ENCODE assay signal across 9 cellular contexts in genomic region chr9:129617167-129617566, GRCh38. TPM values are rescaled to one million over a fixed set of nuclear protein-coding genes. Genes with fewer than 3 reads are reported as not detected.
A peak's percentile ranks its signal among the peaks of the same experiment; 100 is the strongest.
DNase-seq lines count a peak whose midpoint lies in the region; ATAC-seq, FAIRE-seq and TF ChIP-seq lines count a peak whose summit lies in the region.
"Had no signal": no experiment of that assay in that cellular context is flagged by ENCODE, and none has a peak within 500 bp of the region (broad histone marks: within the 10 kb centered on the region; RNA-seq: fewer than 3 reads in every experiment).

No MANE protein-coding gene starts in this region.

- H3K27me3 ChIP-seq in endothelial cell of umbilical vein (ENCODE audit: control insufficient read depth in 2 of 2, insufficient read depth in 2 of 2, low read length in 2 of 2), result peaks cover 0 to 8% of the 10 kb centered on the region in 2 experiments
- H3K27me3 ChIP-seq in uterus, result no peaks in the 10 kb centered on the region

- CTCF ChIA-PET in activated naive CD4-positive, alpha-beta T cell treated with anti-CD3 and anti-CD28 coated beads, Interleukin-2, amount 10 ng/mL, durations not matched to agents 7 days and 5 days (lab: Charles Lee), result interaction anchor here (1.1 kb wide), 1 partner anchor 486 kb away, joined by 3 read pairs; no protein-coding TSS in a partner anchor
- CTCF ChIA-PET in endothelial cell of umbilical vein (lab: Charles Lee), result interaction anchor here (2.3 to 6.9 kb wide), 4 partner anchors 7 to 486 kb away, joined by 10 to 89 read pairs (median 24); partner anchors contain the start of gene NTMT1

- no peaks in the 10 kb centered on the region for H3K36me3 Mint-ChIP-seq in activated naive CD4-positive, alpha-beta T cell treated with anti-CD3 and anti-CD28 coated beads, Interleukin-2, amount 10 ng/mL, durations not matched to agents 7 days and 5 days

- no peak overlapping the region for H3K9ac ChIP-seq in endothelial cell of umbilical vein (replicated peaks; ENCODE audit: extremely low read depth, insufficient read depth, low read length)

- H4K20me1 ChIP-seq in endothelial cell of umbilical vein (replicated peaks; ENCODE audit: control insufficient read depth, extremely low read depth, insufficient read depth, low read length), result no peaks in the 10 kb centered on the region

- intact Hi-C loops in endothelial cell of umbilical vein (cut with micrococcal nuclease) (loop anchor here (10.0 kb wide), 1 partner anchor 612 kb away; no protein-coding TSS in a partner anchor), uterus (cut with DNase I; ENCODE audit: low total_unique reads) (no loop called here)

- H3K4me1 Mint-ChIP-seq in activated naive CD4-positive, alpha-beta T cell treated with anti-CD3 and anti-CD28 coated beads, Interleukin-2, amount 10 ng/mL, durations not matched to agents 7 days and 5 days, result peaks cover 5% of the 10 kb centered on the region

- H3K9me1 ChIP-seq in endothelial cell of umbilical vein (replicated peaks; ENCODE audit: control insufficient read depth, extremely low read depth, insufficient read depth, low read length), result no peaks in the 10 kb centered on the region

- TF ChIP-seq CTCF in endothelial cell of umbilical vein (IDR thresholded peaks at IDR 0.05; ENCODE audit: extremely low read depth in 1 of 2, insufficient read depth in 1 of 2, low read depth in 1 of 2, low read length in 2 of 2) (peak; percentile 41 to 46), uterus (IDR thresholded peaks at IDR 0.05) (no peak)

- no peak overlapping the region for H3K4me3 Mint-ChIP-seq in activated naive CD4-positive, alpha-beta T cell treated with anti-CD3 and anti-CD28 coated beads, Interleukin-2, amount 10 ng/mL, durations not matched to agents 7 days and 5 days

- no TSS peak for BruUV-seq in endothelial cell of umbilical vein (replicated peaks; lab: Mats Ljungman, UMichigan)

- no peaks in the 10 kb centered on the region for H3K36me3 ChIP-seq in endothelial cell of umbilical vein (ENCODE audit: control insufficient read depth in 2 of 2, extremely low read depth in 1 of 2, insufficient read depth in 2 of 2, low read length in 2 of 2)
- no peaks in the 10 kb centered on the region for H3K36me3 ChIP-seq in uterus

- no peaks in the 10 kb centered on the region for H3K9me3 ChIP-seq in endothelial cell of umbilical vein (replicated peaks; ENCODE audit: control insufficient read depth, insufficient read depth, low read length)
- no peaks in the 10 kb centered on the region for H3K9me3 ChIP-seq in uterus

- H3K4me1 ChIP-seq in endothelial cell of umbilical vein (ENCODE audit: control insufficient read depth, extremely low read depth, insufficient read depth, low read length) (no peaks in the 10 kb centered on the region), uterus (no peaks in the 10 kb centered on the region)

- dilution Hi-C loops in endothelial cell of umbilical vein (cut with MboI; ENCODE audit: extremely low pct_ligation_motif_present, low sequenced_read_pairs), result no loop called here

- H3K27ac ChIP-seq in endothelial cell of umbilical vein (ENCODE audit: insufficient read depth, low read depth, low read length), result no peak overlapping the region
- H3K27ac ChIP-seq in uterus, result no peak overlapping the region

- H3K27ac Mint-ChIP-seq in activated naive CD4-positive, alpha-beta T cell treated with anti-CD3 and anti-CD28 coated beads, Interleukin-2, amount 10 ng/mL, durations not matched to agents 7 days and 5 days, result no peak overlapping the region

- TF ChIP-seq POLR2A in endothelial cell of umbilical vein (IDR thresholded peaks at IDR 0.05; ENCODE audit: low read depth, low read length) (no peak), uterus (IDR thresholded peaks at IDR 0.05) (no peak)

- no peak overlapping the region for H3K4me2 ChIP-seq in endothelial cell of umbilical vein (ENCODE audit: insufficient read depth, low read length)

- DNase-seq in activated naive CD4-positive, alpha-beta T cell treated with anti-CD3 and anti-CD28 coated beads, Interleukin-2, amount 10 ng/mL, durations not matched to agents 7 days and 5 days, result peak; percentile 55
- DNase-seq in activated naive CD4-positive, alpha-beta T cell (lab: John Stamatoyannopoulos, UW), result no peak
- DNase-seq in NCI-H82 treated with DMSO at 0.1 percent for 48 hours (lab: John Stamatoyannopoulos, UW; ENCODE audit: unreplicated experiment) (peak; percentile 33), endothelial cell of umbilical vein (ENCODE audit: low read depth, low spot score) (peak; percentile 31), uterus (no peak)
- peak; percentile 27 for DNase-seq in stimulated activated naive CD8-positive, alpha-beta T cell treated with anti-CD3 and anti-CD28 coated beads, Interleukin-15, Interleukin-2, amounts not matched to agents 100 U/mL and 50 U/mL, for 24 hours

- POLR2A ChIA-PET in endothelial cell of umbilical vein (lab: Charles Lee), result interaction anchor here (1.0 kb wide), 1 partner anchor 439 kb away, joined by 3 read pairs; the partner anchor contains the start of gene IER5L

- no peak overlapping the region for H2AFZ ChIP-seq in endothelial cell of umbilical vein (ENCODE audit: low read depth, low read length)

- no peaks in the 10 kb centered on the region for H3K79me2 ChIP-seq in endothelial cell of umbilical vein (ENCODE audit: control insufficient read depth, insufficient read depth, low read length)

- H3K4me3 ChIP-seq in endothelial cell of umbilical vein (replicated peaks in 1 of 3; ENCODE audit: insufficient read depth in 1 of 3, low read depth in 1 of 3, low read length in 3 of 3) (no peak overlapping the region), uterus (no peak overlapping the region)

- FAIRE-seq in endothelial cell of umbilical vein (lab: Jason Lieb, UNC), result peak; percentile 74
- FAIRE-seq: GM18507 had no signal

- no peak for ATAC-seq in stimulated activated naive CD8-positive, alpha-beta T cell treated with anti-CD3 and anti-CD28 coated beads, Interleukin-15, Interleukin-2, amounts not matched to agents 100 U/mL and 50 U/mL, for 24 hours
- no peak for ATAC-seq in GM21381 (IDR thresholded peaks at IDR 0.05; ENCODE audit: unreplicated experiment)
- no peak for ATAC-seq in GM19023 (IDR thresholded peaks at IDR 0.05; ENCODE audit: unreplicated experiment)

- H3K9me3 Mint-ChIP-seq in activated naive CD4-positive, alpha-beta T cell treated with anti-CD3 and anti-CD28 coated beads, Interleukin-2, amount 10 ng/mL, durations not matched to agents 7 days and 5 days, result no peaks in the 10 kb centered on the region

- peaks cover 84% of the 10 kb centered on the region for H3K27me3 Mint-ChIP-seq in activated naive CD4-positive, alpha-beta T cell treated with anti-CD3 and anti-CD28 coated beads, Interleukin-2, amount 10 ng/mL, durations not matched to agents 7 days and 5 days

TF ChIP-seq in endothelial cell of umbilical vein, 7 proteins besides CTCF, POLR2A, EP300 and RAD21 (continues in another document):
- TF ChIP-seq MYC (IDR thresholded peaks at IDR 0.05; ENCODE audit: low read depth, low read length) (no peak), POLR2AphosphoS5 (IDR thresholded peaks at IDR 0.05; ENCODE audit: insufficient read depth, low read depth, low read length) (no peak), EZH2 (IDR thresholded peaks at IDR 0.05; ENCODE audit: borderline replicate concordance, low read depth, low read length, severe bottlenecking) (no peak)

RNA-seq across cellular contexts. Expression of gene C9orf50, which starts 3.7 kb away (rescaled TPM):
- total RNA-seq in endothelial cell of umbilical vein, result not detected in 2 replicates
- 0.05 TPM in 1 of 2 replicates, not detected in the other for polyA plus RNA-seq in endothelial cell of umbilical vein
- polyA plus RNA-seq in endothelial cell of umbilical vein (2011; cell fraction: cytosol; rRNA removed), result not detected in 2 replicates
- polyA plus RNA-seq in endothelial cell of umbilical vein (2011; cell fraction: nucleus; rRNA removed), result not detected in 2 replicates
- polyA plus RNA-seq in endothelial cell of umbilical vein (2012), result not detected in 2 replicates
- not detected in 2 replicates for polyA minus RNA-seq in endothelial cell of umbilical vein
- polyA minus RNA-seq in endothelial cell of umbilical vein (2011; cell fraction: cytosol; rRNA and poly(A)+ RNA removed), result not detected
- polyA minus RNA-seq in endothelial cell of umbilical vein (2011; cell fraction: nucleus; rRNA and poly(A)+ RNA removed), result not detected in 2 replicates
- total RNA-seq in uterus, result under 1 TPM in 1 of 4 donors, not detected in 3; 0.35 TPM

RNA-seq across cellular contexts. Expression of gene NTMT1, which starts 8.8 kb away (rescaled TPM):
- total RNA-seq in endothelial cell of umbilical vein, result 47.6 and 53.2 TPM in 2 replicates
- 51.1 and 58.3 TPM in 2 replicates for polyA plus RNA-seq in endothelial cell of umbilical vein
- polyA plus RNA-seq in endothelial cell of umbilical vein (2011; cell fraction: cytosol; rRNA removed), result 44.9 and 48.8 TPM in 2 replicates
- 28.6 and 32.3 TPM in 2 replicates for polyA plus RNA-seq in endothelial cell of umbilical vein (2011; cell fraction: nucleus; rRNA removed)
- 39.2 and 47.0 TPM in 2 replicates for polyA plus RNA-seq in endothelial cell of umbilical vein (2012)
- 15.9 and 22.1 TPM in 2 replicates for polyA minus RNA-seq in endothelial cell of umbilical vein
- 52.6 TPM for polyA minus RNA-seq in endothelial cell of umbilical vein (2011; cell fraction: cytosol; rRNA and poly(A)+ RNA removed)
- polyA minus RNA-seq in endothelial cell of umbilical vein (2011; cell fraction: nucleus; rRNA and poly(A)+ RNA removed), result 12.2 and 14.1 TPM in 2 replicates
- total RNA-seq in uterus, result 10 to 100 TPM in 3 of 4 donors, 1 to 10 TPM in 1; 1.8 to 30.8 (median 21.6) TPM

RNA-seq across cellular contexts. Expression of gene ASB6, which starts 24.8 kb away (rescaled TPM):
- 22.9 and 23.8 TPM in 2 replicates for total RNA-seq in endothelial cell of umbilical vein
- polyA plus RNA-seq in endothelial cell of umbilical vein, result 20.3 and 21.3 TPM in 2 replicates
- polyA plus RNA-seq in endothelial cell of umbilical vein (2011; cell fraction: cytosol; rRNA removed), result 17.1 and 21.1 TPM in 2 replicates
- polyA plus RNA-seq in endothelial cell of umbilical vein (2011; cell fraction: nucleus; rRNA removed), result 25.6 and 26.2 TPM in 2 replicates
- polyA plus RNA-seq in endothelial cell of umbilical vein (2012), result 14.9 and 17.5 TPM in 2 replicates
- 10.0 and 12.2 TPM in 2 replicates for polyA minus RNA-seq in endothelial cell of umbilical vein
- 11.4 TPM for polyA minus RNA-seq in endothelial cell of umbilical vein (2011; cell fraction: cytosol; rRNA and poly(A)+ RNA removed)
- 7.1 and 8.8 TPM in 2 replicates for polyA minus RNA-seq in endothelial cell of umbilical vein (2011; cell fraction: nucleus; rRNA and poly(A)+ RNA removed)
- 10 to 100 TPM in 2 of 4 donors, 1 to 10 TPM in 2; 1.3 to 20.3 (median 8.5) TPM for total RNA-seq in uterus

RNA-seq across cellular contexts. Expression of gene PRRX2, which starts 48.3 kb away (rescaled TPM):
- 0.32 and 0.77 TPM in 2 replicates for total RNA-seq in endothelial cell of umbilical vein
- polyA plus RNA-seq in endothelial cell of umbilical vein, result 0.19 and 0.30 TPM in 2 replicates
- polyA plus RNA-seq in endothelial cell of umbilical vein (2011; cell fraction: cytosol; rRNA removed), result 0.06 and 0.08 TPM in 2 replicates
- polyA plus RNA-seq in endothelial cell of umbilical vein (2011; cell fraction: nucleus; rRNA removed), result not detected in 2 replicates
- polyA plus RNA-seq in endothelial cell of umbilical vein (2012), result 0.78 and 2.2 TPM in 2 replicates
- polyA minus RNA-seq in endothelial cell of umbilical vein, result not detected in 2 replicates
- not detected for polyA minus RNA-seq in endothelial cell of umbilical vein (2011; cell fraction: cytosol; rRNA and poly(A)+ RNA removed)
- not detected in 2 replicates for polyA minus RNA-seq in endothelial cell of umbilical vein (2011; cell fraction: nucleus; rRNA and poly(A)+ RNA removed)
- total RNA-seq in uterus, result 1 to 10 TPM in 2 of 4 donors, not detected in 2; 3.5 to 5.5 TPM

Comparison
In these comparisons a context has a peak if more than half of its experiments do, and no peak if none do; other contexts are left out.
1. DNase-seq: peak in activated naive CD4-positive, alpha-beta T cell treated with anti-CD3 and anti-CD28 coated beads, Interleukin-2, amount 10 ng/mL, durations not matched to agents 7 days and 5 days (single experiment), NCI-H82 treated with DMSO at 0.1 percent for 48 hours (single experiment), endothelial cell of umbilical vein (single experiment) and stimulated activated naive CD8-positive, alpha-beta T cell treated with anti-CD3 and anti-CD28 coated beads, Interleukin-15, Interleukin-2, amounts not matched to agents 100 U/mL and 50 U/mL, for 24 hours (single experiment); none in activated naive CD4-positive, alpha-beta T cell (0 of 4) and uterus (0 of 2).
2. CTCF ChIP-seq: peak in endothelial cell of umbilical vein (2 of 2); none in uterus (0 of 4).